ENCODE assay signal across 8 cellular contexts in genomic region chr19:47095707-47096704, GRCh38. TPM values are rescaled to one million over a fixed set of nuclear protein-coding genes. Genes with fewer than 3 reads are reported as not detected.
A peak's percentile ranks its signal among the peaks of the same experiment; 100 is the strongest.
DNase-seq lines count a peak whose midpoint lies in the region; ATAC-seq and TF ChIP-seq lines count a peak whose summit lies in the region.

No MANE protein-coding gene starts in this region.

- H3K9me3 Mint-ChIP-seq in activated CD4-positive, alpha-beta T cell treated with anti-CD3 and anti-CD28 coated beads for 36 hours (ENCODE audit: low read depth): no peaks in the 10 kb centered on the region
- H3K9me3 Mint-ChIP-seq in type B pancreatic cell: no peaks in the 10 kb centered on the region

- peak; percentile 34 for DNase-seq in activated CD4-positive, alpha-beta T cell treated with anti-CD3 and anti-CD28 coated beads for 36 hours
- no peak for DNase-seq in activated CD4-positive, alpha-beta T cell treated with anti-CD3 and anti-CD28 coated beads, Interleukin-2, amount 50 U/mL, for 4 hours
- DNase-seq in ascending aorta (ENCODE audit: low spot score in 2 of 2) (no peak), left lung (peak; percentile 90 to 92), type B pancreatic cell (ENCODE audit: extremely low spot score, unreplicated experiment) (no peak), NCI-H1105 treated with DMSO at 0.1 percent for 48 hours (lab: John Stamatoyannopoulos, UW) (no peak), NCI-H2227 treated with DMSO at 0.1 percent for 48 hours (lab: John Stamatoyannopoulos, UW) (no peak)

- no peaks in the 10 kb centered on the region for H3K9me3 ChIP-seq in ascending aorta
- H3K9me3 ChIP-seq in left lung: no peaks in the 10 kb centered on the region

- ATAC-seq in activated CD4-positive, alpha-beta T cell treated with anti-CD3 and anti-CD28 coated beads for 36 hours: no peak
- ATAC-seq in left lung (peak; percentile 78), HG02759 (IDR thresholded peaks at IDR 0.05; ENCODE audit: unreplicated experiment) (no peak)

- H3K36me3 ChIP-seq in ascending aorta: peaks cover 10 to 16% of the 10 kb centered on the region in 2 donors
- peaks cover 0 to 36% of the 10 kb centered on the region in 2 donors for H3K36me3 ChIP-seq in left lung

- POLR2A ChIA-PET in activated CD4-positive, alpha-beta T cell treated with anti-CD3 and anti-CD28 coated beads for 36 hours (lab: Charles Lee): interaction anchor here (0.8 to 1.9 kb wide), 5 partner anchors 14 to 81 kb away, joined by 3 to 17 read pairs (median 7); partner anchors contain the start of genes SAE1 and ZC3H4

- H3K36me3 Mint-ChIP-seq in activated CD4-positive, alpha-beta T cell treated with anti-CD3 and anti-CD28 coated beads for 36 hours (ENCODE audit: low read depth): peaks cover 53% of the 10 kb centered on the region
- H3K36me3 Mint-ChIP-seq in type B pancreatic cell: peaks cover 24% of the 10 kb centered on the region

- H3K27me3 ChIP-seq in ascending aorta: no peaks in the 10 kb centered on the region
- H3K27me3 ChIP-seq in left lung: no peaks in the 10 kb centered on the region

- TF ChIP-seq CTCF in ascending aorta (IDR thresholded peaks at IDR 0.05): no peak
- no peak for TF ChIP-seq CTCF in left lung (IDR thresholded peaks at IDR 0.05)
- TF ChIP-seq CTCF in type B pancreatic cell (conservative IDR thresholded peaks at IDR 0.05): no peak

- intact Hi-C loops in activated CD4-positive, alpha-beta T cell treated with anti-CD3 and anti-CD28 coated beads for 36 hours (cut with DNase I, micrococcal nuclease): loop anchor here (1.0 kb wide), 3 partner anchors 11 to 17 kb away; partner anchors contain the start of gene ZC3H4 (in 1 of the 2)
- intact Hi-C loops in ascending aorta (cut with DNase I) (loop anchor here (2.0 kb wide), 1 partner anchor 15 kb away; no protein-coding TSS in a partner anchor), left lung (cut with DNase I) (no loop called here)

- H3K27ac ChIP-seq in ascending aorta: peak overlapping the region; percentile 60 to 68
- peak overlapping the region; percentile 86 to 89 for H3K27ac ChIP-seq in left lung

- no peaks in the 10 kb centered on the region for H3K27me3 Mint-ChIP-seq in activated CD4-positive, alpha-beta T cell treated with anti-CD3 and anti-CD28 coated beads for 36 hours
- no peaks in the 10 kb centered on the region for H3K27me3 Mint-ChIP-seq in type B pancreatic cell

- H3K4me1 ChIP-seq in ascending aorta: peaks cover 2 to 17% of the 10 kb centered on the region in 2 donors
- peaks cover 12 to 69% of the 10 kb centered on the region in 2 donors for H3K4me1 ChIP-seq in left lung

- H3K4me3 ChIP-seq in ascending aorta (no peak overlapping the region), left lung (no peak overlapping the region)

- CTCF ChIA-PET in activated CD4-positive, alpha-beta T cell treated with anti-CD3 and anti-CD28 coated beads for 36 hours (lab: Charles Lee): interaction anchor here (0.8 to 2.1 kb wide), 5 partner anchors 13 to 129 kb away, joined by 3 to 9 read pairs (median 3); partner anchors contain the start of gene ZC3H4

- H3K4me1 Mint-ChIP-seq in activated CD4-positive, alpha-beta T cell treated with anti-CD3 and anti-CD28 coated beads for 36 hours: peaks cover 58% of the 10 kb centered on the region
- H3K4me1 Mint-ChIP-seq in type B pancreatic cell (ENCODE audit: unreplicated experiment): peaks cover 45% of the 10 kb centered on the region

- peak overlapping the region; percentile 65 for H3K4me3 Mint-ChIP-seq in activated CD4-positive, alpha-beta T cell treated with anti-CD3 and anti-CD28 coated beads for 36 hours
- H3K4me3 Mint-ChIP-seq in type B pancreatic cell: peak overlapping the region; percentile 69

- H3K27ac Mint-ChIP-seq in activated CD4-positive, alpha-beta T cell treated with anti-CD3 and anti-CD28 coated beads for 36 hours: peak overlapping the region; percentile 95
- H3K27ac Mint-ChIP-seq in type B pancreatic cell: peak overlapping the region; percentile 99

RNA-seq across cellular contexts. Expression of gene ZC3H4, which starts 17.6 kb away (rescaled TPM):
- total RNA-seq in activated CD4-positive, alpha-beta T cell treated with anti-CD3 and anti-CD28 coated beads for 36 hours: 100 to 1,000 TPM in 1 of 2 experiments, 10 to 100 TPM in 1; 88.6 to 128 TPM
- total RNA-seq in ascending aorta (24.6 TPM), left lung (10 to 100 TPM; 37.9 to 39.2 TPM), type B pancreatic cell (ENCODE audit: low replicate concordance) (59.9 and 71.4 TPM in 2 replicates)

RNA-seq across cellular contexts. Expression of gene SAE1, which starts 34.6 kb away (rescaled TPM):
- total RNA-seq in activated CD4-positive, alpha-beta T cell treated with anti-CD3 and anti-CD28 coated beads for 36 hours: 100 to 1,000 TPM; 143 to 156 TPM
- total RNA-seq in ascending aorta (54.4 TPM), left lung (10 to 100 TPM; 67.7 to 73.8 TPM), type B pancreatic cell (ENCODE audit: low replicate concordance) (102 and 155 TPM in 2 replicates)

RNA-seq across cellular contexts. Expression of gene TMEM160, which starts 47.6 kb away (rescaled TPM):
- total RNA-seq in activated CD4-positive, alpha-beta T cell treated with anti-CD3 and anti-CD28 coated beads for 36 hours: 10 to 100 TPM; 16.3 to 52.7 TPM
- total RNA-seq in ascending aorta (64.5 TPM), left lung (10 to 100 TPM; 31.6 to 33.5 TPM), type B pancreatic cell (ENCODE audit: low replicate concordance) (28.4 and 37.3 TPM in 2 replicates)

Comparison
In these comparisons a context has a peak if more than half of its experiments do, and no peak if none do; other contexts are left out.
1. DNase-seq: peak in activated CD4-positive, alpha-beta T cell treated with anti-CD3 and anti-CD28 coated beads for 36 hours (single experiment) and left lung (2 of 2); none in activated CD4-positive, alpha-beta T cell treated with anti-CD3 and anti-CD28 coated beads, Interleukin-2, amount 50 U/mL, for 4 hours (0 of 2), ascending aorta (0 of 2), type B pancreatic cell (single experiment), NCI-H1105 treated with DMSO at 0.1 percent for 48 hours (single experiment) and NCI-H2227 treated with DMSO at 0.1 percent for 48 hours (single experiment).
2. intact Hi-C loops: an anchor here in activated CD4-positive, alpha-beta T cell treated with anti-CD3 and anti-CD28 coated beads for 36 hours (1.0 kb wide) and ascending aorta (2.0 kb wide); none called in left lung.